Comparison of ENCODE assay signal across 8 cellular contexts in genomic region chr20:34311118-34312023, GRCh38. TPM values are rescaled to one million over a fixed set of nuclear protein-coding genes. Genes with fewer than 3 reads are reported as not detected.
DNase-seq lines count a peak whose midpoint lies in the region; ATAC-seq, FAIRE-seq and TF ChIP-seq lines count a peak whose summit lies in the region.

No MANE protein-coding gene starts in this region.

- intact Hi-C loops in pancreas (cut with DNase I): loop anchor here in 1 of 3 donors (5.0 to 10.0 kb wide), 2 partner anchors 213 to 456 kb away; no protein-coding TSS in a partner anchor

- peak; percentile 81 for DNase-seq in ELF-1 (ENCODE audit: low read depth, low spot score)
- DNase-seq in NCI-H526 (lab: John Stamatoyannopoulos, UW): peak; percentile 70 to 93
- DNase-seq in foreskin fibroblast: peak in 1 of 2 donors; percentile 53
- peak; percentile 65 to 84 (median 76) for DNase-seq in pancreas
- DNase-seq in SHP77 treated with DMSO at 0.1 percent for 48 hours (lab: John Stamatoyannopoulos, UW): no peak

- H3K27me3 ChIP-seq in pancreas (no peaks in the 10 kb centered on the region), gastroesophageal sphincter (peaks cover 14% of the 10 kb centered on the region)

- H3K4me1 ChIP-seq in pancreas (peaks cover 9 to 21% (median 14%) of the 10 kb centered on the region in 3 donors), gastroesophageal sphincter (peaks cover 0 to 19% (median 7%) of the 10 kb centered on the region in 3 donors)

- peak; percentile 60 to 82 (median 74) for ATAC-seq in pancreas
- ATAC-seq in GM18861 (IDR thresholded peaks at IDR 0.05; ENCODE audit: unreplicated experiment): no peak
- no peak for ATAC-seq in gastroesophageal sphincter
- no peak for ATAC-seq in HG03175 (IDR thresholded peaks at IDR 0.05; ENCODE audit: unreplicated experiment)

- no peak for FAIRE-seq in pancreas (lab: Jason Lieb, UNC)

- H3K27ac ChIP-seq in pancreas: peak overlapping the region in 1 of 4 donors; percentile 22
- H3K27ac ChIP-seq in gastroesophageal sphincter: no peak overlapping the region

- H3K36me3 ChIP-seq in pancreas: no peaks in the 10 kb centered on the region
- H3K36me3 ChIP-seq in gastroesophageal sphincter: no peaks in the 10 kb centered on the region

- TF ChIP-seq POLR2A in gastroesophageal sphincter (IDR thresholded peaks at IDR 0.05): no peak

- TF ChIP-seq EP300 in gastroesophageal sphincter (IDR thresholded peaks at IDR 0.05): no peak

- TF ChIP-seq CTCF in foreskin fibroblast (IDR thresholded peaks at IDR 0.05; ENCODE audit: low read depth, low read length): no peak
- no peak for TF ChIP-seq CTCF in pancreas (IDR thresholded peaks at IDR 0.05)
- no peak for TF ChIP-seq CTCF in gastroesophageal sphincter (IDR thresholded peaks at IDR 0.05)

- H3K9me3 ChIP-seq in pancreas (no peaks in the 10 kb centered on the region), gastroesophageal sphincter (no peaks in the 10 kb centered on the region)

- 11 to 12% methylated on average over 40 to 45 of the region's 45 CpGs for WGBS in pancreas, 2 donors
- 24 to 43% methylated on average over 11 to 19 of the region's 45 CpGs for WGBS in gastroesophageal sphincter (ENCODE audit: low coverage in 1 of 2), 2 donors

- peak overlapping the region; percentile 8 to 24 for H3K4me3 ChIP-seq in foreskin fibroblast (ENCODE audit: low read depth in 1 of 2, low read length in 2 of 2)
- H3K4me3 ChIP-seq in pancreas: peak overlapping the region in 2 of 4 donors; percentile 16 to 33
- peak overlapping the region in 1 of 2 donors; percentile 23 for H3K4me3 ChIP-seq in gastroesophageal sphincter

RNA-seq across cellular contexts. Expression of gene AHCY, which starts 8.2 kb away (rescaled TPM):
- total RNA-seq in pancreas: 100 to 1,000 TPM in 2 of 6 donors, 10 to 100 TPM in 4; 41.2 to 122 (median 76.1) TPM
- 10 to 100 TPM; 44.7 to 62.0 TPM for polyA plus RNA-seq in pancreas
- total RNA-seq in gastroesophageal sphincter: 10 to 100 TPM; 50.4 to 71.5 (median 58.0) TPM

RNA-seq across cellular contexts. Expression of gene ITCH, which starts 51.7 kb away (rescaled TPM):
- total RNA-seq in pancreas: 10 to 100 TPM; 19.6 to 37.0 (median 23.4) TPM
- polyA plus RNA-seq in pancreas: 1 to 10 TPM; 5.7 to 8.2 TPM
- total RNA-seq in gastroesophageal sphincter: 10 to 100 TPM; 59.5 to 75.5 (median 65.1) TPM

Comparison
In these comparisons a context has a peak if more than half of its experiments do, and no peak if none do; other contexts are left out.
1. ATAC-seq: peak in pancreas (4 of 4); none in GM18861 (single experiment), gastroesophageal sphincter (single experiment) and HG03175 (single experiment).